8 cellular contexts compared by ENCODE assay signal in genomic region chr16:30628628-30629342, GRCh38. TPM values are rescaled to one million over a fixed set of nuclear protein-coding genes. Genes with fewer than 3 reads are reported as not detected.
DNase-seq lines count a peak whose midpoint lies in the region; ATAC-seq and TF ChIP-seq lines count a peak whose summit lies in the region.

No MANE protein-coding gene starts in this region.

- H3K27ac Mint-ChIP-seq in naive thymus-derived CD4-positive, alpha-beta T cell, result peak overlapping the region in 8 of 9 donors; percentile 58 to 89 (median 80)
- H3K27ac Mint-ChIP-seq in stimulated activated effector memory CD8-positive, alpha-beta T cell treated with anti-CD3 and anti-CD28 coated beads, Interleukin-12 subunit alpha, Interleukin-12 subunit beta, amount 100 ng/mL, for 72 hours, result no peak overlapping the region

- H3K9ac ChIP-seq in OCI-LY1 (ENCODE audit: low read length), result peak overlapping the region; percentile 11; the same call in 1 of the 2 replicates

- ATAC-seq in naive thymus-derived CD4-positive, alpha-beta T cell, result peak; percentile 97
- ATAC-seq in stimulated activated effector memory CD8-positive, alpha-beta T cell treated with anti-CD3 and anti-CD28 coated beads, Interleukin-12 subunit alpha, Interleukin-12 subunit beta, amount 100 ng/mL, for 72 hours, result peak; percentile 89
- no peak for ATAC-seq in GM19324 (IDR thresholded peaks at IDR 0.05; ENCODE audit: low FRiP score, unreplicated experiment)

- no peaks in the 10 kb centered on the region for H3F3A ChIP-seq in OCI-LY1 (ENCODE audit: insufficient read depth, low read length)

- H3K4me3 ChIP-seq in OCI-LY1 (ENCODE audit: low read depth, low read length, poor library complexity, severe bottlenecking) (peak overlapping the region; percentile 50), epithelial cell of proximal tubule (ENCODE audit: low read depth, low read length) (peak overlapping the region; percentile 35)
- peak overlapping the region; percentile 51 for H3K4me3 ChIP-seq in naive thymus-derived CD4-positive, alpha-beta T cell (ENCODE audit: low read length)

- TF ChIP-seq CTCF in OCI-LY1 (IDR thresholded peaks at IDR 0.05; ENCODE audit: low read length) (peak; percentile 97), epithelial cell of proximal tubule (conservative IDR thresholded peaks at IDR 0.05; ENCODE audit: low read depth, low read length) (peak; percentile 98)

- H3K4me3 Mint-ChIP-seq in naive thymus-derived CD4-positive, alpha-beta T cell, result peak overlapping the region; percentile 58 to 85 (median 72)
- peak overlapping the region; percentile 54 for H3K4me3 Mint-ChIP-seq in stimulated activated effector memory CD8-positive, alpha-beta T cell treated with anti-CD3 and anti-CD28 coated beads, Interleukin-12 subunit alpha, Interleukin-12 subunit beta, amount 100 ng/mL, for 72 hours

- H3K9me3 ChIP-seq in OCI-LY1 (ENCODE audit: low read length), result no peaks in the 10 kb centered on the region
- H3K9me3 ChIP-seq in naive thymus-derived CD4-positive, alpha-beta T cell (ENCODE audit: control insufficient read depth in 2 of 3, low read length in 3 of 3), result no peaks in the 10 kb centered on the region

- no peaks in the 10 kb centered on the region for H3K36me3 Mint-ChIP-seq in naive thymus-derived CD4-positive, alpha-beta T cell
- H3K36me3 Mint-ChIP-seq in stimulated activated effector memory CD8-positive, alpha-beta T cell treated with anti-CD3 and anti-CD28 coated beads, Interleukin-12 subunit alpha, Interleukin-12 subunit beta, amount 100 ng/mL, for 72 hours, result no peaks in the 10 kb centered on the region

- peaks cover 4 to 12% (median 7%) of the 10 kb centered on the region in 7 donors for H3K4me1 Mint-ChIP-seq in naive thymus-derived CD4-positive, alpha-beta T cell
- H3K4me1 Mint-ChIP-seq in stimulated activated effector memory CD8-positive, alpha-beta T cell treated with anti-CD3 and anti-CD28 coated beads, Interleukin-12 subunit alpha, Interleukin-12 subunit beta, amount 100 ng/mL, for 72 hours, result peaks cover 7% of the 10 kb centered on the region

- H3K9me3 Mint-ChIP-seq in naive thymus-derived CD4-positive, alpha-beta T cell, result no peaks in the 10 kb centered on the region
- no peaks in the 10 kb centered on the region for H3K9me3 Mint-ChIP-seq in stimulated activated effector memory CD8-positive, alpha-beta T cell treated with anti-CD3 and anti-CD28 coated beads, Interleukin-12 subunit alpha, Interleukin-12 subunit beta, amount 100 ng/mL, for 72 hours

- POLR2A ChIA-PET in naive thymus-derived CD4-positive, alpha-beta T cell (lab: Charles Lee), result interaction anchor here (0.6 to 1.5 kb wide), 11 partner anchors 18 to 573 kb away, joined by 3 to 6 read pairs (median 4); partner anchors contain the start of genes DCTPP1, FBRS, ZNF688 and ZNF689

- H3K4me2 ChIP-seq in OCI-LY1 (ENCODE audit: low read length), result peak overlapping the region; percentile 58

- H3K27me3 ChIP-seq in OCI-LY1 (ENCODE audit: insufficient read depth, low read length), result peaks cover 4% of the 10 kb centered on the region; the same call in 1 of the 2 replicates
- H3K27me3 ChIP-seq in naive thymus-derived CD4-positive, alpha-beta T cell (ENCODE audit: control insufficient read depth in 2 of 2, insufficient read depth in 2 of 2, low read length in 2 of 2), result no peaks in the 10 kb centered on the region

- DNase-seq in DMS 273 treated with DMSO at 0.1 percent for 48 hours (lab: John Stamatoyannopoulos, UW) (peak; percentile 56), HuH-7.5 (ENCODE audit: low spot score) (peak; percentile 47), epithelial cell of proximal tubule (ENCODE audit: low read depth) (no peak)
- DNase-seq in activated CD8-positive, alpha-beta memory T cell treated with anti-CD3 and anti-CD28 coated beads, Interleukin-2, amount 50 U/mL, for 4 hours, result peak; percentile 89
- peak; percentile 64 to 89 (median 80) for DNase-seq in naive thymus-derived CD4-positive, alpha-beta T cell
- peak; percentile 81 to 96 for DNase-seq in stimulated activated effector memory CD8-positive, alpha-beta T cell treated with anti-CD3 and anti-CD28 coated beads, Interleukin-12 subunit alpha, Interleukin-12 subunit beta, amount 100 ng/mL, for 72 hours (ENCODE audit: low spot score in 2 of 2)

- H3K9me2 ChIP-seq in OCI-LY1 (ENCODE audit: low read depth, low read length), result no peaks in the 10 kb centered on the region

- H3K4me1 ChIP-seq in OCI-LY1 (ENCODE audit: insufficient read depth, low read length, severe bottlenecking), result peaks cover 10% of the 10 kb centered on the region
- H3K4me1 ChIP-seq in naive thymus-derived CD4-positive, alpha-beta T cell (ENCODE audit: control insufficient read depth in 2 of 2, insufficient read depth in 2 of 2, low read length in 2 of 2), result peaks cover 0 to 2% of the 10 kb centered on the region in 2 donors

- H3K79me2 ChIP-seq in OCI-LY1 (ENCODE audit: insufficient read depth, low read length), result no peaks in the 10 kb centered on the region

- no peaks in the 10 kb centered on the region; the same call in 1 of the 2 replicates for H3K36me3 ChIP-seq in OCI-LY1 (ENCODE audit: insufficient read depth, low read length)
- no peaks in the 10 kb centered on the region for H3K36me3 ChIP-seq in naive thymus-derived CD4-positive, alpha-beta T cell (ENCODE audit: control insufficient read depth in 2 of 3, insufficient read depth in 3 of 3, low read length in 3 of 3)

- CTCF ChIA-PET in naive thymus-derived CD4-positive, alpha-beta T cell (lab: Charles Lee), result interaction anchor here (0.6 to 2.9 kb wide), 23 partner anchors 8 to 516 kb away, joined by 3 to 14 read pairs (median 4); partner anchors contain the start of genes DCTPP1, FBRS, PRR14 and ZNF688

- intact Hi-C loops in naive thymus-derived CD4-positive, alpha-beta T cell (cut with micrococcal nuclease), result loop anchor here (1.0 to 2.0 kb wide), 9 partner anchors 18 to 586 kb away; partner anchors contain the start of genes DCTPP1 (in 1 of the 2), FBRS (in 1 of the 2), SEPHS2 (in 1 of the 2) and ZNF689 (in 1 of the 2)

- no peak overlapping the region for H3K27ac ChIP-seq in OCI-LY1 (ENCODE audit: low read depth, low read length, poor library complexity, severe bottlenecking)
- peak overlapping the region; percentile 60 for H3K27ac ChIP-seq in naive thymus-derived CD4-positive, alpha-beta T cell (ENCODE audit: low read depth, low read length)

- H3K27me3 Mint-ChIP-seq in naive thymus-derived CD4-positive, alpha-beta T cell, result peaks cover 0 to 1% (median 0%) of the 10 kb centered on the region in 5 donors

- H4K20me1 ChIP-seq in OCI-LY1 (ENCODE audit: insufficient read depth, low read length), result no peaks in the 10 kb centered on the region

- peak overlapping the region; percentile 22 for H2AFZ ChIP-seq in OCI-LY1 (ENCODE audit: low read length)

RNA-seq across cellular contexts. Expression of gene ZNF689, which starts 18.6 kb away (rescaled TPM):
- total RNA-seq in epithelial cell of proximal tubule, result 7.7 and 9.6 TPM in 2 replicates
- 10 to 100 TPM in 4 of 5 experiments, 1 to 10 TPM in 1; 6.8 to 14.6 (median 12.4) TPM for total RNA-seq in naive thymus-derived CD4-positive, alpha-beta T cell
- polyA plus RNA-seq in naive thymus-derived CD4-positive, alpha-beta T cell, result 10 to 100 TPM; 11.5 to 15.6 TPM

RNA-seq across cellular contexts. Expression of gene PRR14, which starts 22.0 kb away (rescaled TPM):
- total RNA-seq in epithelial cell of proximal tubule, result 18.1 and 23.8 TPM in 2 replicates
- total RNA-seq in naive thymus-derived CD4-positive, alpha-beta T cell, result 10 to 100 TPM; 57.6 to 91.9 (median 82.5) TPM
- 10 to 100 TPM; 13.3 to 20.9 TPM for polyA plus RNA-seq in naive thymus-derived CD4-positive, alpha-beta T cell

RNA-seq across cellular contexts. Expression of gene FBRS, which starts 29.4 kb away (rescaled TPM):
- total RNA-seq in epithelial cell of proximal tubule, result 20.8 and 46.9 TPM in 2 replicates
- total RNA-seq in naive thymus-derived CD4-positive, alpha-beta T cell, result 100 to 1,000 TPM; 143 to 174 (median 164) TPM
- polyA plus RNA-seq in naive thymus-derived CD4-positive, alpha-beta T cell, result 1 to 10 TPM; 2.6 to 5.0 TPM

RNA-seq across cellular contexts. Expression of gene ZNF785, which starts 43.3 kb away (rescaled TPM):
- total RNA-seq in epithelial cell of proximal tubule, result 3.2 and 7.6 TPM in 2 replicates
- total RNA-seq in naive thymus-derived CD4-positive, alpha-beta T cell, result 10 to 100 TPM; 10.2 to 37.1 (median 21.4) TPM
- 1 to 10 TPM; 2.6 to 4.4 TPM for polyA plus RNA-seq in naive thymus-derived CD4-positive, alpha-beta T cell

RNA-seq across cellular contexts. Expression of gene ZNF688, which starts 57.3 kb away (rescaled TPM):
- 8.2 and 9.1 TPM in 2 replicates for total RNA-seq in epithelial cell of proximal tubule
- total RNA-seq in naive thymus-derived CD4-positive, alpha-beta T cell, result 10 to 100 TPM in 4 of 5 experiments, 1 to 10 TPM in 1; 8.8 to 24.3 (median 16.3) TPM
- polyA plus RNA-seq in naive thymus-derived CD4-positive, alpha-beta T cell, result 10 to 100 TPM; 29.7 to 33.2 TPM
